Comparison of ENCODE assay signal across 8 cellular contexts in genomic region chr5:50666261-50667078, GRCh38. TPM values are rescaled to one million over a fixed set of nuclear protein-coding genes. Genes with fewer than 3 reads are reported as not detected.
DNase-seq lines count a peak whose midpoint lies in the region; ATAC-seq, FAIRE-seq and TF ChIP-seq lines count a peak whose summit lies in the region.

A gene with protein sequence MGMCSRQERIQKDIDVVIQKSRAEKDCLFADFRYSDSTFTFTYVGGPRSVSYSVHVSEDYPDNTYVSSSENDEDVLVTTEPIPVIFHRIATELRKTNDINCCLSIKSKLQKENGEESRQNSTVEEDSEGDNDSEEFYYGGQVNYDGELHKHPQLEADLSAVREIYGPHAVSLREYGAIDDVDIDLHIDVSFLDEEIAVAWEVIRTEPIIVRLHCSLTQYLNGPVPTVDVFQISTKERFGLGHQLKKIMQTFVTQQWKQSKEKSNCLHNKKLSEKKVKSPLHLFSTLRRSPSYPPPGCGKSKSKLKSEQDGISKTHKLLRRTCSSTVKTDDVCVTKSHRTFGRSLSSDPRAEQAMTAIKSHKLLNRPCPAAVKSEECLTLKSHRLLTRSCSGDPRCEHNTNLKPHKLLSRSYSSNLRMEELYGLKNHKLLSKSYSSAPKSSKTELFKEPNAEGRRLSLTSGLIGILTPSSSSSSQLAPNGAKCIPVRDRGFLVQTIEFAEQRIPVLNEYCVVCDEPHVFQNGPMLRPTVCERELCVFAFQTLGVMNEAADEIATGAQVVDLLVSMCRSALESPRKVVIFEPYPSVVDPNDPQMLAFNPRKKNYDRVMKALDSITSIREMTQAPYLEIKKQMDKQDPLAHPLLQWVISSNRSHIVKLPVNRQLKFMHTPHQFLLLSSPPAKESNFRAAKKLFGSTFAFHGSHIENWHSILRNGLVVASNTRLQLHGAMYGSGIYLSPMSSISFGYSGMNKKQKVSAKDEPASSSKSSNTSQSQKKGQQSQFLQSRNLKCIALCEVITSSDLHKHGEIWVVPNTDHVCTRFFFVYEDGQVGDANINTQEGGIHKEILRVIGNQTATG (plus strand): TSS chr5:50666637. CDS start chr5:50667096, 459 bp downstream.

- peaks cover 4% of the 10 kb centered on the region for H3K4me1 ChIP-seq in ectodermal cell (ENCODE audit: control insufficient read depth, insufficient read depth, low read length)
- peaks cover 0 to 2% of the 10 kb centered on the region in 2 donors for H3K4me1 ChIP-seq in lung (ENCODE audit: control insufficient read depth in 2 of 2, insufficient read depth in 2 of 2, low read length in 2 of 2)

- DNase-seq in GDM1 (lab: John Stamatoyannopoulos, UW) (peak; percentile 17), H54 (ENCODE audit: insufficient read length, low spot score) (peak; percentile 17), NCI-H1048 (lab: John Stamatoyannopoulos, UW) (peak; percentile 0), lung (ENCODE audit: low spot score) (peak; percentile 49)
- DNase-seq in activated CD4-positive, alpha-beta T cell treated with anti-CD3 and anti-CD28 coated beads, Interleukin-2, amount 50 U/mL, for 4 hours = peak; percentile 24 to 30
- DNase-seq in stimulated activated CD8-positive, alpha-beta memory T cell treated with anti-CD3 and anti-CD28 coated beads, Interleukin-12 subunit alpha, Interleukin-12 subunit beta, amount 100 ng/mL, for 4 hours (ENCODE audit: low read depth) = peak; percentile 43

- no peaks in the 10 kb centered on the region for H3K9me3 ChIP-seq in ectodermal cell (ENCODE audit: control insufficient read depth, low read length)
- H3K9me3 ChIP-seq in lung (ENCODE audit: control insufficient read depth in 2 of 2, insufficient read depth in 1 of 2, low read length in 1 of 2) = no peaks in the 10 kb centered on the region

- ATAC-seq in lung (ENCODE audit: insufficient read depth, low FRiP score) (no peak), HG03108 (IDR thresholded peaks at IDR 0.05; ENCODE audit: unreplicated experiment) (no peak)

- H3K36me3 ChIP-seq in ectodermal cell (ENCODE audit: control insufficient read depth, insufficient read depth, low read length) = no peaks in the 10 kb centered on the region
- H3K36me3 ChIP-seq in lung (ENCODE audit: control insufficient read depth in 2 of 2, insufficient read depth in 2 of 2, low read length in 2 of 2) = no peaks in the 10 kb centered on the region

- no peak for TF ChIP-seq CTCF in lung (IDR thresholded peaks at IDR 0.05; ENCODE audit: control extremely low read depth, extremely low read depth)

- H3K4me3 ChIP-seq in ectodermal cell (ENCODE audit: insufficient read depth, low read depth, low read length) (peak within 1 kb of the TSS; percentile 94), lung (peak within 1 kb of the TSS; percentile 58)

- H3K27me3 ChIP-seq in ectodermal cell (ENCODE audit: control insufficient read depth, insufficient read depth, low read length, poor library complexity, severe bottlenecking) (no peaks in the 10 kb centered on the region), lung (ENCODE audit: control insufficient read depth, insufficient read depth) (no peaks in the 10 kb centered on the region)

- FAIRE-seq in H54 (lab: Jason Lieb, UNC) = peak; percentile 68

- no peak for TF ChIP-seq POLR2A in H54 (IDR thresholded peaks at IDR 0.05; ENCODE audit: low read depth, low read length)

- WGBS in ectodermal cell, 2 experiments = 0% methylated on average over 64 to 69 of the region's 70 CpGs
- 0 to 1% methylated on average over 39 to 70 of the region's 70 CpGs for WGBS in lung, 2 donors

- H3K27ac ChIP-seq in ectodermal cell (ENCODE audit: insufficient read depth, low read depth, low read length, poor library complexity, severe bottlenecking) (peak within 1 kb of the TSS; percentile 85), lung (ENCODE audit: low read depth in 1 of 2, low read length in 1 of 2) (peak within 1 kb of the TSS; percentile 66 to 92)

RNA-seq across cellular contexts. Expression of the gene that starts here (rescaled TPM):
- polyA plus RNA-seq in ectodermal cell (2013, experiment 1 of 4) = 27.0 TPM
- 26.1 TPM for polyA plus RNA-seq in ectodermal cell (2013, experiment 2 of 4)
- 22.2 TPM for polyA plus RNA-seq in ectodermal cell (2013, experiment 3 of 4)
- 24.9 TPM for polyA plus RNA-seq in ectodermal cell (2013, experiment 4 of 4)
- total RNA-seq in lung = 10 to 100 TPM; 33.3 to 59.4 TPM
- polyA plus RNA-seq in lung = 10 to 100 TPM; 11.6 to 17.2 TPM
